ENCODE assay signal across 15 cellular contexts in the genomic region with DNA sequence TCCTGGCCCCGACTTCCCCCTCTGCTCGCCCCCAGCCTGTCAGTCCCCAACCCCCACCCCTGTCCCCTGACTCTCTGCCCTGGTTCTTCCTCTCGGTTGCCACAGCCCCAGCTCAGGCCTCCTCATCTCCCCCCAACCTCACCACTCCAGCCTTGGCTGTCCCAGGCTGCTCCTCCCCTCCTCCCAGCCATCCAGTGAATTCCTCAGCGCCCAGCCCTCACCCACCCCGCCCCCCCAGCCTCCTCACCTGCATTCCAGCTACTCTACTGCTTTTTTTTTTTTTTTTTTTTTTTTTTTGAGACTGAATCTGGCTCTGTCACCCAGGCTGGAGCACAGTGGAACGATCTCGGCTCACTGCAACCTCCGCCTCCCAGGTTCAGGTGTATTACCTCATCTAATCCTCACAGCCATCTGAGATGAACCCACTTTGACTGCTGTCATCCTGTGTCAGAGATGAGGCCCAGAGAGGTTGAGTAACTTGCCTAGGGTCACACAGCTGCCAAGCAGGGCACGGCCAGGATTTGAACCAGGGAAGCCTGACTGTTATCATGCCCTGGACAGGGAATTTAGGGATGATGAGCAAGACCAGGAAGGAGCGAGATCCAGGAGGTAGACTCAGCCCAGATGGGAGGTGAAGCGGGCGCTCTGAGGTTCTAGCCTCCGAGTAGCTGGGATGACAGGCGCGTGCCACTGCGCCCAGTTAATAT. TPM values are rescaled to one million over a fixed set of nuclear protein-coding genes. Genes with fewer than 3 reads are reported as not detected.
DNase-seq lines count a peak whose midpoint lies in the region; ATAC-seq and TF ChIP-seq lines count a peak whose summit lies in the region.
"Had no signal": no experiment of that assay in that cellular context is flagged by ENCODE, and none has a peak within 500 bp of the region (broad histone marks: within the 10 kb centered on the region; RNA-seq: fewer than 3 reads in every experiment).

No MANE protein-coding gene starts in this region.

- H4K5ac ChIP-seq in IMR-90 (ENCODE audit: low read depth, low read length) = no peak overlapping the region

- POLR2A ChIA-PET in IMR-90 (lab: Charles Lee; ENCODE audit: unreplicated experiment) = no interaction called here

- H3K79me1 ChIP-seq in IMR-90 (ENCODE audit: low read depth in 1 of 2, low read length in 2 of 2) = no peaks in the 10 kb centered on the region

- no peaks in the 10 kb centered on the region for H3K36me3 Mint-ChIP-seq in nephron (ENCODE audit: low read depth)

- H3K27me3 Mint-ChIP-seq in nephron (ENCODE audit: low read depth) = peaks cover 34% of the 10 kb centered on the region

- peak overlapping the region in 2 of 3 experiments; percentile 65 to 78 for H3K27ac Mint-ChIP-seq in nephron
- H3K27ac Mint-ChIP-seq: T-helper 1 cell treated with Interleukin-12 subunit alpha and Interleukin-12 subunit beta and Interleukin-4 antibody, amounts not matched to agents 30 μg/mL and 1 μg/mL, for 36 hours had no signal

- H3K9me3 Mint-ChIP-seq in nephron = no peaks in the 10 kb centered on the region
- H3K9me3 Mint-ChIP-seq: T-helper 1 cell treated with Interleukin-12 subunit alpha and Interleukin-12 subunit beta and Interleukin-4 antibody, amounts not matched to agents 30 μg/mL and 1 μg/mL, for 36 hours had no signal

- no peak overlapping the region; the same call in 1 of the 2 replicates for H3K4me2 ChIP-seq in IMR-90 (ENCODE audit: low read depth, low read length)

- no peaks in the 10 kb centered on the region for H3K9me1 ChIP-seq in IMR-90 (ENCODE audit: insufficient read depth, low read length)

- H3K18ac ChIP-seq in IMR-90 (ENCODE audit: low read depth, low read length) = no peak overlapping the region; the same call in 1 of the 2 replicates

- no peak overlapping the region for H3K4me3 ChIP-seq in IMR-90 (ENCODE audit: insufficient read depth, low read depth, low read length)
- H3K4me3 ChIP-seq: BLaER1 treated with 17β-estradiol and CSF1 and Interleukin-3, amounts not matched to agents 10 nM and 100 nM had no signal

- no TSS peak for BruUV-seq in IMR-90 (replicated peaks; lab: Mats Ljungman, UMichigan)

- 46% methylated on average over 5 of the region's 16 CpGs; no CpG with 5 or more reads in 1 of the 2 experiments for WGBS in IMR-90 (ENCODE audit: extremely low coverage in 2 of 2, insufficient read length in 1 of 2), 2 experiments

- H3K4ac ChIP-seq in IMR-90 (ENCODE audit: low read depth, low read length) = no peak overlapping the region

- CTCF ChIA-PET in IMR-90 (lab: Yijun Ruan, JAX) = no interaction called here

- no peak overlapping the region for H2BK15ac ChIP-seq in IMR-90 (ENCODE audit: low read depth, low read length)

- DNase-seq in D341Med (ENCODE audit: low spot score) (peak; percentile 25), IMR-90 (no peak), epithelial cell of prostate (ENCODE audit: low read depth, low spot score) (no peak), UCSD-AML1 (lab: John Stamatoyannopoulos, UW; ENCODE audit: unreplicated experiment) (no peak), NCI-H2081 (lab: John Stamatoyannopoulos, UW) (no peak)
- no peak for DNase-seq in stimulated activated CD4-positive, alpha-beta T cell treated with anti-CD3 and anti-CD28 coated beads, Interleukin-2, amount 100 ng/mL, for 24 hours
- DNase-seq: activated CD8-positive, alpha-beta memory T cell treated with anti-CD3 and anti-CD28 coated beads for 24 hours; activated naive CD4-positive, alpha-beta T cell treated with anti-CD3 and anti-CD28 coated beads, Interleukin-2, amount 50 U/mL, for 16 hours; occipital lobe; stimulated activated CD4-positive, alpha-beta T cell treated with anti-CD3 and anti-CD28 coated beads, Interleukin-15, amount 100 ng/mL, for 24 hours had no signal

- H3K27me3 ChIP-seq in IMR-90 (ENCODE audit: control insufficient read depth, insufficient read depth, low read length) = peaks cover 3% of the 10 kb centered on the region

- no peak for TF ChIP-seq CTCF in IMR-90 (conservative IDR thresholded peaks at IDR 0.05; ENCODE audit: low read depth, low read length)
- no peak for TF ChIP-seq CTCF in nephron (IDR thresholded peaks at IDR 0.05; ENCODE audit: unreplicated experiment in 3 of 3)

- no peaks in the 10 kb centered on the region for H4K20me1 ChIP-seq in IMR-90 (ENCODE audit: insufficient read depth, low read length)
- H4K20me1 ChIP-seq: BLaER1 treated with 17β-estradiol and CSF1 and Interleukin-3, amounts not matched to agents 10 nM and 100 nM had no signal

- H3K36me3 ChIP-seq in IMR-90 (ENCODE audit: control insufficient read depth, insufficient read depth, low read length) = no peaks in the 10 kb centered on the region
- H3K36me3 ChIP-seq: BLaER1 treated with 17β-estradiol and CSF1 and Interleukin-3, amounts not matched to agents 10 nM and 100 nM had no signal

- no peak for TF ChIP-seq POLR2A in IMR-90 (IDR thresholded peaks at IDR 0.05; ENCODE audit: low read depth, low read length)

- H3K27ac ChIP-seq in IMR-90 (ENCODE audit: insufficient read depth, low read length) = no peak overlapping the region
- peak overlapping the region; percentile 78 for H3K27ac ChIP-seq in epithelial cell of prostate
- H3K27ac ChIP-seq: BLaER1 treated with 17β-estradiol and CSF1 and Interleukin-3, amounts not matched to agents 10 nM and 100 nM had no signal

- H2BK120ac ChIP-seq in IMR-90 (ENCODE audit: low read depth, low read length) = no peak overlapping the region

- H3K56ac ChIP-seq in IMR-90 (ENCODE audit: extremely low read depth, insufficient read depth, low read length) = no peak overlapping the region

- ATAC-seq in IMR-90 (ENCODE audit: low read depth) (peak; percentile 19), GM19035 (IDR thresholded peaks at IDR 0.05; ENCODE audit: unreplicated experiment) (no peak)

- no peak overlapping the region for H4K91ac ChIP-seq in IMR-90 (ENCODE audit: insufficient read depth, low read depth, low read length)

- no peak overlapping the region for H4K8ac ChIP-seq in IMR-90 (ENCODE audit: low read depth in 2 of 2, low read length in 2 of 2)

- no peaks in the 10 kb centered on the region for H3K9me3 ChIP-seq in IMR-90 (ENCODE audit: control insufficient read depth, insufficient read depth, low read length)
- H3K9me3 ChIP-seq: BLaER1 treated with 17β-estradiol and CSF1 and Interleukin-3, amounts not matched to agents 10 nM and 100 nM had no signal

- no peak overlapping the region for H2BK5ac ChIP-seq in IMR-90 (ENCODE audit: low read depth, low read length, poor library complexity, severe bottlenecking)

- no peak overlapping the region for H2AFZ ChIP-seq in IMR-90 (replicated peaks; ENCODE audit: low read length, poor library complexity)

- H3K23ac ChIP-seq in IMR-90 (ENCODE audit: low read depth, low read length) = no peak overlapping the region

- no peak overlapping the region for H2BK20ac ChIP-seq in IMR-90 (ENCODE audit: low read depth, low read length)

- TF ChIP-seq RAD21 in IMR-90 (IDR thresholded peaks at IDR 0.05; ENCODE audit: low read length) = no peak

- peak overlapping the region; percentile 62; the same call in 1 of the 2 replicates for H2AK5ac ChIP-seq in IMR-90 (ENCODE audit: low read depth, low read length)

- H3K9ac ChIP-seq in IMR-90 (ENCODE audit: low read depth, low read length) = no peak overlapping the region
- H3K9ac ChIP-seq: BLaER1 treated with 17β-estradiol and CSF1 and Interleukin-3, amounts not matched to agents 10 nM and 100 nM had no signal

- dilution Hi-C loops in IMR-90 (cut with HindIII; ENCODE audit: low sequenced_read_pairs, unreplicated experiment) = no loop called here

- H2AK9ac ChIP-seq in IMR-90 (replicated peaks; ENCODE audit: low read depth, low read length, poor library complexity) = no peak overlapping the region

- H3K4me3 Mint-ChIP-seq in nephron = peak overlapping the region in 1 of 3 experiments; percentile 21
- H3K4me3 Mint-ChIP-seq: T-helper 1 cell treated with Interleukin-12 subunit alpha and Interleukin-12 subunit beta and Interleukin-4 antibody, amounts not matched to agents 30 μg/mL and 1 μg/mL, for 36 hours had no signal

- in situ Hi-C loops in IMR-90 (cut with MboI; ENCODE audit: low sequenced_read_pairs) = no loop called here

- H3K14ac ChIP-seq in IMR-90 (replicated peaks; ENCODE audit: low read depth, low read length) = no peak overlapping the region

- H3K4me1 ChIP-seq in IMR-90 (ENCODE audit: control insufficient read depth, insufficient read depth, low read length) = peaks cover 8% of the 10 kb centered on the region

- intact Hi-C loops in IMR-90 (cut with micrococcal nuclease) = loop anchor here (5.0 kb wide), 1 partner anchor 42 kb away; the partner anchor contains the start of gene LMTK3

- peaks cover 5% of the 10 kb centered on the region for H3K4me1 Mint-ChIP-seq in nephron

TF ChIP-seq in IMR-90, 13 proteins besides CTCF, POLR2A, EP300 and RAD21:
- TF ChIP-seq RCOR1 (IDR thresholded peaks at IDR 0.05; ENCODE audit: insufficient replicate concordance, low read length) = no peak
TF ChIP-seq in IMR-90: peak in this region for 0.

RNA-seq across cellular contexts. Expression of gene SULT2B1, which starts 2.6 kb away (rescaled TPM):
- total RNA-seq in IMR-90 (2012; rRNA removed) = not detected in 2 replicates
- 0.09 TPM in 1 of 2 replicates, not detected in the other for polyA plus RNA-seq in IMR-90 (2012; rRNA removed)
- polyA plus RNA-seq in IMR-90 (2012; cell fraction: cytosol; rRNA removed) = 0.08 TPM in 1 of 2 replicates, not detected in the other
- 0.13 and 0.23 TPM in 2 replicates for polyA plus RNA-seq in IMR-90 (2012; cell fraction: nucleus; rRNA removed; ENCODE audit: low replicate concordance)
- total RNA-seq: left lobe of liver, occipital lobe had no signal

RNA-seq across cellular contexts. Expression of gene LMTK3, which starts 42.9 kb away (rescaled TPM):
- 0.18 TPM in 1 of 2 replicates, not detected in the other for total RNA-seq in IMR-90 (2012; rRNA removed)
- 0.60 and 0.87 TPM in 2 replicates for polyA plus RNA-seq in IMR-90 (2012; rRNA removed)
- polyA plus RNA-seq in IMR-90 (2012; cell fraction: cytosol; rRNA removed) = 0.70 and 0.79 TPM in 2 replicates
- polyA plus RNA-seq in IMR-90 (2012; cell fraction: nucleus; rRNA removed; ENCODE audit: low replicate concordance) = 2.9 and 5.0 TPM in 2 replicates

RNA-seq across cellular contexts. Expression of gene SPACA4, which starts 52.0 kb away (rescaled TPM):
- total RNA-seq in IMR-90 (2012; rRNA removed) = not detected in 2 replicates
- not detected in 2 replicates for polyA plus RNA-seq in IMR-90 (2012; rRNA removed)
- polyA plus RNA-seq in IMR-90 (2012; cell fraction: cytosol; rRNA removed) = not detected in 2 replicates
- polyA plus RNA-seq in IMR-90 (2012; cell fraction: nucleus; rRNA removed; ENCODE audit: low replicate concordance) = not detected in 2 replicates
- total RNA-seq: left lobe of liver, occipital lobe had no signal
